In the genomic region with DNA sequence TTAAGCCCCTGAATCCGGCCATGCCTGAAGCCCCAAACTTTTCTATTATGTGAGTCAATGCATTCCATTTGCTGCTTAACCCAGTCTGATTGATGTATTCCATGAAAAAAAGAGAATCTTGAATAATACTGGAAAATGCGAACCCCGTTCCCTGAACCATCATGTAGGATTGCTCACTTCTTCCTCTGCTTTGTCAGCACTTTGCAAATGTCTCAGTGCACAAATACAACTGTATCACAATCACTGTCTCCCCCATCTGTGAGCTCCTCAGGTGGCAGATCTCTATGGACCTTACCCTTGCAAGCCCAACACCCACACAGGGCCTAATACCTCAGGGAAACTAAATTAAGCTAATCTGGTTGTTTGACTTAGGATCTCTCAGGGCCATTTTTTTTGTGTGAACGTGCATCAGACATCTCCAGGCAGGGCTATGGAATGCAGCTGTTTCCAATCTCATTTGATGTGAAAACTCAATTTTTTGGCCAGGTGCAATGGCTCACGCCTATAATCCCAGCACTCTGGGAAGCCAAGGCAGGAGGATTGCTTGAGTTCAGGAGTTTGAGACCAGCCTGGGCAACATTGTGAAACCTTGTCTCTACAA, we compare ENCODE assay signal across 20 cellular contexts. TPM values are rescaled to one million over a fixed set of nuclear protein-coding genes. Genes with fewer than 3 reads are reported as not detected.
DNase-seq lines count a peak whose midpoint lies in the region; ATAC-seq and TF ChIP-seq lines count a peak whose summit lies in the region.
"Had no signal": no experiment of that assay in that cellular context is flagged by ENCODE, and none has a peak within 500 bp of the region (broad histone marks: within the 10 kb centered on the region; RNA-seq: fewer than 3 reads in every experiment).

No MANE protein-coding gene starts in this region.

- no peak overlapping the region for H3K4me3 ChIP-seq in MM.1S (ENCODE audit: low read length)
- H3K4me3 ChIP-seq: GM23248 had no signal

- H3K27ac Mint-ChIP-seq in activated T-cell treated with anti-CD3 and anti-CD28 coated beads, Interleukin-2, amount 50 U/mL, for 72 hours = no peak overlapping the region
- peak overlapping the region; percentile 97 for H3K27ac Mint-ChIP-seq in activated naive CD8-positive, alpha-beta T cell treated with anti-CD3 and anti-CD28 coated beads, Interleukin-2, amount 10 ng/mL, durations not matched to agents 7 days and 5 days
- peak overlapping the region; percentile 71 for H3K27ac Mint-ChIP-seq in stimulated activated memory B cell treated with anti-CD40 and anti-IgM and Interleukin-4, amounts not matched to agents 10 μg/mL and 1 μg/mL and 100 μg/mL, for 72 hours

- H3K27me3 ChIP-seq in MM.1S (replicated peaks; ENCODE audit: insufficient read depth, low read length) = no peaks in the 10 kb centered on the region
- H3K27me3 ChIP-seq: heart left ventricle had no signal

- H3F3A ChIP-seq in MM.1S (ENCODE audit: insufficient read depth, low read length) = peaks cover 19% of the 10 kb centered on the region

- H3K36me3 Mint-ChIP-seq in activated T-cell treated with anti-CD3 and anti-CD28 coated beads, Interleukin-2, amount 50 U/mL, for 72 hours (ENCODE audit: insufficient read depth in 2 of 2) = peaks cover 6 to 18% of the 10 kb centered on the region in 2 donors
- peaks cover 17% of the 10 kb centered on the region for H3K36me3 Mint-ChIP-seq in activated naive CD8-positive, alpha-beta T cell treated with anti-CD3 and anti-CD28 coated beads, Interleukin-2, amount 10 ng/mL, durations not matched to agents 7 days and 5 days
- no peaks in the 10 kb centered on the region for H3K36me3 Mint-ChIP-seq in stimulated activated memory B cell treated with anti-CD40 and anti-IgM and Interleukin-4, amounts not matched to agents 10 μg/mL and 1 μg/mL and 100 μg/mL, for 72 hours

- H3K4me2 ChIP-seq in MM.1S (ENCODE audit: low read depth, low read length) = no peak overlapping the region

- ATAC-seq in activated T-cell treated with anti-CD3 and anti-CD28 coated beads, Interleukin-2, amount 50 U/mL, for 72 hours (replicated peaks in 1 of 2) = no peak
- no peak for ATAC-seq in activated naive CD8-positive, alpha-beta T cell treated with anti-CD3 and anti-CD28 coated beads, Interleukin-2, amount 10 ng/mL, durations not matched to agents 7 days and 5 days (ENCODE audit: low read depth)
- no peak for ATAC-seq in stimulated activated memory B cell treated with anti-CD40 and anti-IgM and Interleukin-4, amounts not matched to agents 10 μg/mL and 1 μg/mL and 100 μg/mL, for 72 hours
- no peak for ATAC-seq in HG02798 (IDR thresholded peaks at IDR 0.05; ENCODE audit: poor library complexity, unreplicated experiment)
- ATAC-seq: heart left ventricle; natural killer cell treated with Interleukin-12 subunit alpha and Interleukin-12 subunit beta and Interleukin-15 and Interleukin-18, amount 100 ng/mL, for 72 hours had no signal

- no peak for DNase-seq in activated T-cell treated with anti-CD3 and anti-CD28 coated beads, Interleukin-2, amount 50 U/mL, for 72 hours
- no peak for DNase-seq in activated T-cell treated with anti-CD3 and anti-CD28 coated beads for 4 hours
- no peak for DNase-seq in MM.1S
- DNase-seq in activated naive CD8-positive, alpha-beta T cell treated with anti-CD3 and anti-CD28 coated beads, Interleukin-2, amount 10 ng/mL, durations not matched to agents 7 days and 5 days = no peak
- no peak for DNase-seq in GM10248 (ENCODE audit: extremely low spot score)
- no peak for DNase-seq in stimulated activated CD8-positive, alpha-beta memory T cell treated with anti-CD3 and anti-CD28 coated beads, Interleukin-4, amount 100 ng/mL, for 48 hours
- DNase-seq: activated CD4-positive, alpha-beta T cell treated with anti-CD3 and anti-CD28 coated beads, Interleukin-2, amount 50 U/mL, for 1 hour; heart left ventricle; mammary epithelial cell; NCI-H1694 treated with DMSO at 0.1 percent for 48 hours; NCI-H446; stimulated activated CD4-positive, alpha-beta T cell treated with anti-CD3 and anti-CD28 coated beads, Interleukin-12 subunit alpha, Interleukin-12 subunit beta, amount 100 ng/mL, for 4 hours; T-helper 9 cell had no signal

- 0 out of 2 replicates have a peak overlapping the region, but pooled peaks have one; percentile 94 for H2AFZ ChIP-seq in MM.1S (ENCODE audit: low read length)

- no peak overlapping the region for H3K9ac ChIP-seq in MM.1S (ENCODE audit: low read length)

- H3K27me3 Mint-ChIP-seq in activated T-cell treated with anti-CD3 and anti-CD28 coated beads, Interleukin-2, amount 50 U/mL, for 72 hours (ENCODE audit: low read depth) = no peaks in the 10 kb centered on the region
- no peaks in the 10 kb centered on the region for H3K27me3 Mint-ChIP-seq in activated naive CD8-positive, alpha-beta T cell treated with anti-CD3 and anti-CD28 coated beads, Interleukin-2, amount 10 ng/mL, durations not matched to agents 7 days and 5 days
- no peaks in the 10 kb centered on the region for H3K27me3 Mint-ChIP-seq in stimulated activated memory B cell treated with anti-CD40 and anti-IgM and Interleukin-4, amounts not matched to agents 10 μg/mL and 1 μg/mL and 100 μg/mL, for 72 hours

- H3K36me3 ChIP-seq in MM.1S (replicated peaks; ENCODE audit: insufficient read depth, low read length) = no peaks in the 10 kb centered on the region
- H3K36me3 ChIP-seq: heart left ventricle had no signal

- H3K4me1 ChIP-seq in MM.1S (ENCODE audit: low read length) = peaks cover 16% of the 10 kb centered on the region

- TF ChIP-seq CTCF in MM.1S (IDR thresholded peaks at IDR 0.05; ENCODE audit: low read length) (no peak), GM10248 (IDR thresholded peaks at IDR 0.05; ENCODE audit: control extremely low read depth, extremely low read depth, low read depth, missing control alignments) (no peak)

- H3K9me3 ChIP-seq in MM.1S (replicated peaks; ENCODE audit: insufficient read depth, low read length) = no peaks in the 10 kb centered on the region
- H3K9me3 ChIP-seq: heart left ventricle had no signal

- H3K4me3 Mint-ChIP-seq in activated T-cell treated with anti-CD3 and anti-CD28 coated beads, Interleukin-2, amount 50 U/mL, for 72 hours = peak overlapping the region; percentile 77 to 87
- peak overlapping the region; percentile 92 for H3K4me3 Mint-ChIP-seq in activated naive CD8-positive, alpha-beta T cell treated with anti-CD3 and anti-CD28 coated beads, Interleukin-2, amount 10 ng/mL, durations not matched to agents 7 days and 5 days
- H3K4me3 Mint-ChIP-seq in stimulated activated memory B cell treated with anti-CD40 and anti-IgM and Interleukin-4, amounts not matched to agents 10 μg/mL and 1 μg/mL and 100 μg/mL, for 72 hours = no peak overlapping the region

- peaks cover 0 to 3% of the 10 kb centered on the region in 2 donors for H3K9me3 Mint-ChIP-seq in activated T-cell treated with anti-CD3 and anti-CD28 coated beads, Interleukin-2, amount 50 U/mL, for 72 hours
- H3K9me3 Mint-ChIP-seq in activated naive CD8-positive, alpha-beta T cell treated with anti-CD3 and anti-CD28 coated beads, Interleukin-2, amount 10 ng/mL, durations not matched to agents 7 days and 5 days = peaks cover 5% of the 10 kb centered on the region
- no peaks in the 10 kb centered on the region for H3K9me3 Mint-ChIP-seq in stimulated activated memory B cell treated with anti-CD40 and anti-IgM and Interleukin-4, amounts not matched to agents 10 μg/mL and 1 μg/mL and 100 μg/mL, for 72 hours
- H3K9me3 Mint-ChIP-seq: natural killer cell treated with Interleukin-12 subunit alpha and Interleukin-12 subunit beta and Interleukin-15 and Interleukin-18, amount 100 ng/mL, for 72 hours had no signal

- H3K9me2 ChIP-seq in MM.1S (replicated peaks; ENCODE audit: insufficient read depth, low read length) = no peaks in the 10 kb centered on the region

- H4K20me1 ChIP-seq in MM.1S (ENCODE audit: insufficient read depth, low read length) = no peaks in the 10 kb centered on the region

- POLR2A ChIA-PET in activated naive CD8-positive, alpha-beta T cell treated with anti-CD3 and anti-CD28 coated beads, Interleukin-2, amount 10 ng/mL, durations not matched to agents 7 days and 5 days (lab: Charles Lee) = interaction anchor here (1.5 to 12.7 kb wide), 4 partner anchors 10 to 84 kb away, joined by 3 to 562 read pairs (median 124); partner anchors contain the start of genes NIPAL3 and STPG1
- POLR2A ChIA-PET in GM10248 (lab: Yijun Ruan, JAX) = no interaction called here

- no peaks in the 10 kb centered on the region for H3K79me2 ChIP-seq in MM.1S (ENCODE audit: low read length)

- CTCF ChIA-PET in GM10248 (lab: Yijun Ruan, JAX) = interaction anchor here (0.7 to 2.1 kb wide), 2 partner anchors 8 to 16 kb away, joined by 4 to 8 read pairs; no protein-coding TSS in a partner anchor

- H3K4me1 Mint-ChIP-seq in activated T-cell treated with anti-CD3 and anti-CD28 coated beads, Interleukin-2, amount 50 U/mL, for 72 hours (ENCODE audit: low read depth) = peaks cover 35% of the 10 kb centered on the region
- H3K4me1 Mint-ChIP-seq in activated naive CD8-positive, alpha-beta T cell treated with anti-CD3 and anti-CD28 coated beads, Interleukin-2, amount 10 ng/mL, durations not matched to agents 7 days and 5 days = peaks cover 35% of the 10 kb centered on the region
- peaks cover 37% of the 10 kb centered on the region for H3K4me1 Mint-ChIP-seq in stimulated activated memory B cell treated with anti-CD40 and anti-IgM and Interleukin-4, amounts not matched to agents 10 μg/mL and 1 μg/mL and 100 μg/mL, for 72 hours

- H3K27ac ChIP-seq in MM.1S (ENCODE audit: low read length) = no peak overlapping the region
- H3K27ac ChIP-seq: GM23248 had no signal

RNA-seq across cellular contexts. Expression of gene RCAN3, which starts 2.1 kb away (rescaled TPM):
- 100 to 1,000 TPM; 103 to 151 TPM for total RNA-seq in activated T-cell treated with anti-CD3 and anti-CD28 coated beads, Interleukin-2, amount 50 U/mL, for 72 hours
- 10 to 100 TPM; 77.4 to 84.8 TPM for total RNA-seq in activated naive CD8-positive, alpha-beta T cell treated with anti-CD3 and anti-CD28 coated beads, Interleukin-2, amount 10 ng/mL, durations not matched to agents 7 days and 5 days

RNA-seq across cellular contexts. Expression of gene NCMAP, which starts 55.3 kb away (rescaled TPM):
- 1 to 10 TPM in 1 of 2 donors, under 1 TPM in 1; 0.76 to 1.3 TPM for total RNA-seq in activated T-cell treated with anti-CD3 and anti-CD28 coated beads, Interleukin-2, amount 50 U/mL, for 72 hours
- total RNA-seq in activated naive CD8-positive, alpha-beta T cell treated with anti-CD3 and anti-CD28 coated beads, Interleukin-2, amount 10 ng/mL, durations not matched to agents 7 days and 5 days = under 1 TPM; 0.19 to 0.23 TPM
- total RNA-seq: bronchial epithelial cell; GM23248; M059J; natural killer cell treated with Interleukin-12 subunit alpha and Interleukin-12 subunit beta and Interleukin-15 and Interleukin-18, amount 100 ng/mL, for 72 hours; pulmonary artery endothelial cell had no signal
